Comparison of ENCODE assay signal across 19 cellular contexts in genomic region chr15:38609097-38609738, GRCh38. TPM values are rescaled to one million over a fixed set of nuclear protein-coding genes. Genes with fewer than 3 reads are reported as not detected.
A peak's percentile ranks its signal among the peaks of the same experiment; 100 is the strongest.
DNase-seq lines count a peak whose midpoint lies in the region; ATAC-seq and TF ChIP-seq lines count a peak whose summit lies in the region.
"Had no signal": no experiment of that assay in that cellular context is flagged by ENCODE, and none has a peak within 500 bp of the region (broad histone marks: within the 10 kb centered on the region; RNA-seq: fewer than 3 reads in every experiment).

No MANE protein-coding gene starts in this region.

- intact Hi-C loops in CD4-positive, alpha-beta memory T cell (cut with micrococcal nuclease) = no loop called here
- intact Hi-C loops in activated T-helper 1 cell treated with anti-CD3 and anti-CD28 coated beads, Interleukin-12 subunit alpha, Interleukin-12 subunit beta, Interleukin-2, Interleukin-4 antibody, amounts not matched to agents 30 ng/mL and 10 ng/mL and 1 ng/mL, durations not matched to agents 14 hours and 24 hours and 36 hours (cut with micrococcal nuclease) = no loop called here
- intact Hi-C loops in natural killer cell (cut with micrococcal nuclease) (no loop called here), testis (cut with DNase I; ENCODE audit: low total_unique reads) (no loop called here)

- peaks cover 48% of the 10 kb centered on the region for H3K4me1 ChIP-seq in CD4-positive, alpha-beta memory T cell (ENCODE audit: insufficient read depth, low read length)
- no peaks in the 10 kb centered on the region for H3K4me1 ChIP-seq in testis
- H3K4me1 ChIP-seq: esophagus muscularis mucosa, left ventricle myocardium inferior had no signal

- peaks cover 0 to 2% (median 0%) of the 10 kb centered on the region in 8 donors for H3K9me3 Mint-ChIP-seq in CD4-positive, alpha-beta memory T cell
- no peaks in the 10 kb centered on the region for H3K9me3 Mint-ChIP-seq in HFFc6
- peaks cover 4% of the 10 kb centered on the region for H3K9me3 Mint-ChIP-seq in activated T-helper 1 cell treated with anti-CD3 and anti-CD28 coated beads, Interleukin-12 subunit alpha, Interleukin-12 subunit beta, Interleukin-2, Interleukin-4 antibody, amounts not matched to agents 30 ng/mL and 10 ng/mL and 1 ng/mL, durations not matched to agents 14 hours and 24 hours and 36 hours
- H3K9me3 Mint-ChIP-seq in natural killer cell = no peaks in the 10 kb centered on the region

- H3K27me3 Mint-ChIP-seq in CD4-positive, alpha-beta memory T cell = no peaks in the 10 kb centered on the region
- H3K27me3 Mint-ChIP-seq in HFFc6 (ENCODE audit: insufficient read depth) = peaks cover 56% of the 10 kb centered on the region
- H3K27me3 Mint-ChIP-seq in activated T-helper 1 cell treated with anti-CD3 and anti-CD28 coated beads, Interleukin-12 subunit alpha, Interleukin-12 subunit beta, Interleukin-2, Interleukin-4 antibody, amounts not matched to agents 30 ng/mL and 10 ng/mL and 1 ng/mL, durations not matched to agents 14 hours and 24 hours and 36 hours (ENCODE audit: insufficient read depth) = peaks cover 1% of the 10 kb centered on the region
- peaks cover 0 to 2% of the 10 kb centered on the region in 2 donors for H3K27me3 Mint-ChIP-seq in natural killer cell (ENCODE audit: low read depth in 2 of 2)
- H3K27me3 Mint-ChIP-seq: T-cell had no signal

- H3K4me3 Mint-ChIP-seq in CD4-positive, alpha-beta memory T cell = peak overlapping the region in 5 of 8 donors; percentile 7 to 82 (median 26)
- peak overlapping the region; percentile 34; the same call in 1 of the 2 replicates for H3K4me3 Mint-ChIP-seq in HFFc6
- H3K4me3 Mint-ChIP-seq in activated T-helper 1 cell treated with anti-CD3 and anti-CD28 coated beads, Interleukin-12 subunit alpha, Interleukin-12 subunit beta, Interleukin-2, Interleukin-4 antibody, amounts not matched to agents 30 ng/mL and 10 ng/mL and 1 ng/mL, durations not matched to agents 14 hours and 24 hours and 36 hours = peak overlapping the region; percentile 23
- no peak overlapping the region for H3K4me3 Mint-ChIP-seq in natural killer cell

- H3K4me3 ChIP-seq in CD4-positive, alpha-beta memory T cell (ENCODE audit: low read length in 2 of 2) = no peak overlapping the region
- no peak overlapping the region for H3K4me3 ChIP-seq in testis
- H3K4me3 ChIP-seq: esophagus muscularis mucosa, left ventricle myocardium inferior, thoracic aorta had no signal

- H3K4me1 Mint-ChIP-seq in CD4-positive, alpha-beta memory T cell = peaks cover 34 to 56% (median 52%) of the 10 kb centered on the region in 4 donors
- no peaks in the 10 kb centered on the region for H3K4me1 Mint-ChIP-seq in HFFc6 (ENCODE audit: low read depth)
- H3K4me1 Mint-ChIP-seq in activated T-helper 1 cell treated with anti-CD3 and anti-CD28 coated beads, Interleukin-12 subunit alpha, Interleukin-12 subunit beta, Interleukin-2, Interleukin-4 antibody, amounts not matched to agents 30 ng/mL and 10 ng/mL and 1 ng/mL, durations not matched to agents 14 hours and 24 hours and 36 hours (ENCODE audit: low read depth) = peaks cover 86% of the 10 kb centered on the region
- H3K4me1 Mint-ChIP-seq in natural killer cell = peaks cover 64 to 67% of the 10 kb centered on the region in 2 donors

- H3K27ac Mint-ChIP-seq in CD4-positive, alpha-beta memory T cell = peak overlapping the region in 4 of 7 donors; percentile 46 to 66 (median 52)
- H3K27ac Mint-ChIP-seq in HFFc6 (no peak overlapping the region), natural killer cell (peak overlapping the region; percentile 46 to 85)
- peak overlapping the region; percentile 51 for H3K27ac Mint-ChIP-seq in activated T-helper 1 cell treated with anti-CD3 and anti-CD28 coated beads, Interleukin-12 subunit alpha, Interleukin-12 subunit beta, Interleukin-2, Interleukin-4 antibody, amounts not matched to agents 30 ng/mL and 10 ng/mL and 1 ng/mL, durations not matched to agents 14 hours and 24 hours and 36 hours

- WGBS in testis, 2 donors = 73 to 74% methylated on average over 4 of the region's 4 CpGs

- CTCF ChIA-PET in CD4-positive, alpha-beta memory T cell (lab: Charles Lee; ENCODE audit: partially characterized antibody) = interaction anchor here (0.9 to 5.4 kb wide), 3 partner anchors 45 to 75 kb away, joined by 3 to 27 read pairs (median 3); partner anchors contain the start of gene RASGRP1

- H3K36me3 ChIP-seq in CD4-positive, alpha-beta memory T cell (ENCODE audit: insufficient read depth, low read length) = no peaks in the 10 kb centered on the region
- H3K36me3 ChIP-seq in testis (ENCODE audit: low read depth, missing control alignments) = no peaks in the 10 kb centered on the region
- H3K36me3 ChIP-seq: esophagus muscularis mucosa, left ventricle myocardium inferior, thoracic aorta had no signal

- ATAC-seq in natural killer cell (no peak), GM21447 (IDR thresholded peaks at IDR 0.05; ENCODE audit: unreplicated experiment) (no peak)
- ATAC-seq: T-cell had no signal

- POLR2A ChIA-PET in CD4-positive, alpha-beta memory T cell (lab: Charles Lee; ENCODE audit: partially characterized antibody) = interaction anchor here (1.0 to 6.8 kb wide), 3 partner anchors 22 to 45 kb away, joined by 3 to 73 read pairs (median 4); no protein-coding TSS in a partner anchor

- H3K27ac ChIP-seq in CD4-positive, alpha-beta memory T cell (ENCODE audit: low read depth, low read length) = no peak overlapping the region
- no peak overlapping the region for H3K27ac ChIP-seq in testis
- H3K27ac ChIP-seq: esophagus muscularis mucosa, left ventricle myocardium inferior, thoracic aorta had no signal

- no peaks in the 10 kb centered on the region for H3K27me3 ChIP-seq in CD4-positive, alpha-beta memory T cell (ENCODE audit: insufficient read depth, low read length)
- H3K27me3 ChIP-seq in testis = no peaks in the 10 kb centered on the region

- H3K9me3 ChIP-seq in CD4-positive, alpha-beta memory T cell (ENCODE audit: control insufficient read depth in 1 of 2, low read length in 2 of 2) = no peaks in the 10 kb centered on the region
- H3K9me3 ChIP-seq in testis = no peaks in the 10 kb centered on the region
- H3K9me3 ChIP-seq: esophagus muscularis mucosa, left ventricle myocardium inferior, thoracic aorta had no signal

- H3K36me3 Mint-ChIP-seq in CD4-positive, alpha-beta memory T cell = no peaks in the 10 kb centered on the region
- H3K36me3 Mint-ChIP-seq in HFFc6 (ENCODE audit: low read depth) (no peaks in the 10 kb centered on the region; the same call in 1 of the 2 replicates), natural killer cell (no peaks in the 10 kb centered on the region)
- no peaks in the 10 kb centered on the region for H3K36me3 Mint-ChIP-seq in activated T-helper 1 cell treated with anti-CD3 and anti-CD28 coated beads, Interleukin-12 subunit alpha, Interleukin-12 subunit beta, Interleukin-2, Interleukin-4 antibody, amounts not matched to agents 30 ng/mL and 10 ng/mL and 1 ng/mL, durations not matched to agents 14 hours and 24 hours and 36 hours (ENCODE audit: low read depth)
- H3K36me3 Mint-ChIP-seq: T-cell had no signal

- TF ChIP-seq POLR2A in testis (IDR thresholded peaks at IDR 0.05) = no peak

- DNase-seq in CD4-positive, alpha-beta memory T cell = no peak
- DNase-seq in HFFc6 (no peak), natural killer cell (no peak), testis (no peak), NCI-H524 (lab: John Stamatoyannopoulos, UW) (no peak)
- no peak for DNase-seq in activated T-helper 1 cell treated with anti-CD3 and anti-CD28 coated beads, Interleukin-12 subunit alpha, Interleukin-12 subunit beta, Interleukin-2, Interleukin-4 antibody, amounts not matched to agents 30 ng/mL and 10 ng/mL and 1 ng/mL, durations not matched to agents 14 hours and 24 hours and 36 hours (ENCODE audit: low spot score)
- DNase-seq: activated CD8-positive, alpha-beta memory T cell treated with anti-CD3 and anti-CD28 coated beads for 24 hours; activated gamma-delta T cell; Kasumi-1; left ventricle myocardium inferior; NCI-H526; nucleus accumbens; retina; Right ventricle myocardium superior; stimulated activated CD4-positive, alpha-beta T cell treated with anti-CD3 and anti-CD28 coated beads, Interleukin-12 subunit alpha, Interleukin-12 subunit beta, amount 100 ng/mL, for 4 hours; T-cell had no signal

- TF ChIP-seq CTCF in HFFc6 (IDR thresholded peaks at IDR 0.05) = no peak
- TF ChIP-seq CTCF in natural killer cell (IDR thresholded peaks at IDR 0.05) = no peak
- TF ChIP-seq CTCF in testis (IDR thresholded peaks at IDR 0.05) = no peak

RNA-seq across cellular contexts. Expression of gene RASGRP1, which starts 44.6 kb away (rescaled TPM):
- total RNA-seq in CD4-positive, alpha-beta memory T cell = 100 to 1,000 TPM; 123 to 125 TPM
- 10 to 100 TPM; 47.8 to 85.9 TPM for polyA plus RNA-seq in CD4-positive, alpha-beta memory T cell
- total RNA-seq in HFFc6 (2021; fragmentation: NEBNext Ultra II Directional; extraction: Animal tissue kit (Norgen Biotek cat#: 25700)) = under 1 TPM; 0.14 to 0.59 (median 0.37) TPM
- 106 and 110 TPM in 2 replicates for total RNA-seq in activated T-helper 1 cell treated with anti-CD3 and anti-CD28 coated beads, Interleukin-12 subunit alpha, Interleukin-12 subunit beta, Interleukin-2, Interleukin-4 antibody, amounts not matched to agents 30 ng/mL and 10 ng/mL and 1 ng/mL, durations not matched to agents 14 hours and 24 hours and 36 hours
- total RNA-seq in natural killer cell = 100 to 1,000 TPM in 1 of 3 donors, 10 to 100 TPM in 2; 65.9 to 122 (median 96.5) TPM
- 1 to 10 TPM; 7.4 to 9.2 TPM for total RNA-seq in testis
- polyA plus RNA-seq in testis (ENCODE audit: insufficient read depth, low read depth, low replicate concordance) = 4.4 TPM

Comparison
In these comparisons a context has a peak if more than half of its experiments do, and no peak if none do; other contexts are left out.
1. RNA of gene RASGRP1, which starts 44.6 kb away (total RNA-seq): 123 to 125 TPM in CD4-positive, alpha-beta memory T cell, 106 to 110 TPM in activated T-helper 1 cell treated with anti-CD3 and anti-CD28 coated beads, Interleukin-12 subunit alpha, Interleukin-12 subunit beta, Interleukin-2, Interleukin-4 antibody, amounts not matched to agents 30 ng/mL and 10 ng/mL and 1 ng/mL, durations not matched to agents 14 hours and 24 hours and 36 hours and 65.9 to 122 TPM in natural killer cell; 7.4 to 9.2 TPM in testis and 0.14 to 0.59 TPM in HFFc6; every median in the first group is over 4 times any median in the second.